Comparison of ENCODE assay signal across 9 cellular contexts in the genomic region with DNA sequence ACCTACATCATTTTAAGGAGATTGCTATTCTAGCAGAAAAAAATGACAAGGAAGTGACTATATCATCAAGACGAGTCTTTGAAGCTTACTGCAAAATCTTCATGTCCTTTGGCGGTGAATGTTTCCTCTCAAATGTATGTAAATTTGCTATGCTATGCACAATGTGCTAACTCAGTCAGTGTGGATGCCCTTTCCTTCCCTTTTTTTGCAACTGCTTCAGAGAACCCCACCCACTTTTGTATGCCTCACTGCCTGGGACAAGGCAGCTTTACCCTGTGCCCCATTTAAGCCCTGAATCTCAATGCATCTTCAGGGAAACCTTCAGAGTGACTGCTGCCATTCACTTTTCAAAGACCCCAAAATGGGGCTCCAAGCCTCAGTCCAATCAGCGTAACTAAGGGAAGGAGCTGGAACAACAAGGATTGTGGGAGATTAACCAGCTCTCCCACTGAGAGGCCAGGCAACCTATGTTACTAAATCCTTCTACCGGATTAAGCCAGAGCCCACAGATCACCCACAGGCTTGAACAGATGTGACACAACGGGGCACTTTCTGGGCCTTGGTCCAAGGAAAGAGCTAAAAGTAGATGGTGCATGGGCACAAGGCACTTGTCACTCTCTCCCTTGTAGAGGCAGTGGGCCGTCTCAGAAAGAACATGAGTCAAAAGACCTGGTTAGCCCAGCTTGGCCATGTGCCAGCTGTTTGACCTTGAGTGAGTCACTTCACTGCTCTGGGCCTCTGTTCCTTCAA.
DNase-seq lines count a peak whose midpoint lies in the region; ATAC-seq, FAIRE-seq and TF ChIP-seq lines count a peak whose summit lies in the region.
"Had no signal": no experiment of that assay in that cellular context is flagged by ENCODE, and none has a peak within 500 bp of the region (broad histone marks: within the 10 kb centered on the region; RNA-seq: fewer than 3 reads in every experiment).

No MANE protein-coding gene starts in this region.

- ATAC-seq in activated B cell treated with CpG ODN at 0.5 μM for 24 hours (ENCODE audit: low read depth) (peak; percentile 99), GM21619 (IDR thresholded peaks at IDR 0.05; ENCODE audit: unreplicated experiment) (no peak), GM19023 (IDR thresholded peaks at IDR 0.05; ENCODE audit: unreplicated experiment) (no peak), GM18873 (IDR thresholded peaks at IDR 0.05; ENCODE audit: low FRiP score, unreplicated experiment) (no peak)
- ATAC-seq in CD4-positive, alpha-beta T cell (ENCODE audit: poor library complexity): no peak

- intact Hi-C loops in activated B cell treated with CpG ODN at 0.5 μM for 24 hours (cut with micrococcal nuclease) (loop anchor here (2.0 kb wide), 1 partner anchor 102 kb away; no protein-coding TSS in a partner anchor), kidney (cut with DNase I) (no loop called here)
- intact Hi-C loops in CD4-positive, alpha-beta T cell (cut with DNase I, micrococcal nuclease): no loop called here

- POLR2A ChIA-PET in activated B cell treated with CpG ODN at 0.5 μM for 24 hours (lab: Charles Lee): interaction anchor here (0.5 to 1.6 kb wide), 4 partner anchors 9 to 155 kb away, joined by 3 to 4 read pairs (median 3); partner anchors contain the start of gene PLPP3
- POLR2A ChIA-PET in CD4-positive, alpha-beta T cell (lab: Charles Lee): no interaction called here

- H3K27me3 Mint-ChIP-seq in activated B cell treated with CpG ODN at 0.5 μM for 24 hours: no peaks in the 10 kb centered on the region
- H3K27me3 Mint-ChIP-seq in CD4-positive, alpha-beta T cell: no peaks in the 10 kb centered on the region

- DNase-seq in A172 (ENCODE audit: low spot score): peak; percentile 48
- peak; percentile 91 to 95 for DNase-seq in Kasumi-1 (lab: John Stamatoyannopoulos, UW)
- no peak for DNase-seq in activated B cell treated with CpG ODN at 0.5 μM for 24 hours
- peak; percentile 89 for DNase-seq in kidney
- DNase-seq in CD4-positive, alpha-beta T cell: no peak

- no peak overlapping the region for H3K4me3 ChIP-seq in kidney (ENCODE audit: low read length in 2 of 2)

- H3K9me3 ChIP-seq in kidney (ENCODE audit: control insufficient read depth in 1 of 2, low read length in 2 of 2): no peaks in the 10 kb centered on the region
- H3K9me3 ChIP-seq in CD4-positive, alpha-beta T cell (ENCODE audit: control insufficient read depth, low read length): no peaks in the 10 kb centered on the region

- peaks cover 9 to 12% of the 10 kb centered on the region in 2 donors for H3K4me1 ChIP-seq in kidney (ENCODE audit: control insufficient read depth in 1 of 2, insufficient read depth in 1 of 2, low read depth in 1 of 2, low read length in 2 of 2)

- FAIRE-seq in kidney (lab: Jason Lieb, UNC): no peak

- no peak for TF ChIP-seq CTCF in activated B cell treated with CpG ODN at 0.5 μM for 24 hours (IDR thresholded peaks at IDR 0.05)
- no peak for TF ChIP-seq CTCF in kidney (IDR thresholded peaks at IDR 0.05; ENCODE audit: borderline replicate concordance, extremely low read depth, insufficient read depth)
- no peak for TF ChIP-seq CTCF in CD4-positive, alpha-beta T cell (IDR thresholded peaks at IDR 0.05)

- H3K36me3 Mint-ChIP-seq in activated B cell treated with CpG ODN at 0.5 μM for 24 hours (ENCODE audit: low read depth): no peaks in the 10 kb centered on the region
- no peaks in the 10 kb centered on the region for H3K36me3 Mint-ChIP-seq in CD4-positive, alpha-beta T cell (ENCODE audit: low read depth)

- CTCF ChIA-PET in activated B cell treated with CpG ODN at 0.5 μM for 24 hours (lab: Charles Lee): interaction anchor here (1.2 kb wide), 1 partner anchor 160 kb away, joined by 3 read pairs; no protein-coding TSS in a partner anchor
- CTCF ChIA-PET in CD4-positive, alpha-beta T cell (lab: Charles Lee): no interaction called here

- peak overlapping the region; percentile 54 for H3K4me3 Mint-ChIP-seq in activated B cell treated with CpG ODN at 0.5 μM for 24 hours
- H3K4me3 Mint-ChIP-seq in CD4-positive, alpha-beta T cell: no peak overlapping the region

- H3K9ac ChIP-seq in kidney (ENCODE audit: low read length in 2 of 2): no peak overlapping the region

- peak overlapping the region in 1 of 2 donors; percentile 15 for H3K27ac ChIP-seq in kidney (ENCODE audit: low read depth in 2 of 2, low read length in 2 of 2)
- H3K27ac ChIP-seq in CD4-positive, alpha-beta T cell (ENCODE audit: low read depth, low read length): no peak overlapping the region
- H3K27ac ChIP-seq: C4-2B had no signal

- H3K4me1 Mint-ChIP-seq in activated B cell treated with CpG ODN at 0.5 μM for 24 hours: peaks cover 36% of the 10 kb centered on the region
- H3K4me1 Mint-ChIP-seq in CD4-positive, alpha-beta T cell (ENCODE audit: low read depth): no peaks in the 10 kb centered on the region

- peak overlapping the region; percentile 76 for H3K27ac Mint-ChIP-seq in activated B cell treated with CpG ODN at 0.5 μM for 24 hours
- H3K27ac Mint-ChIP-seq in CD4-positive, alpha-beta T cell: no peak overlapping the region

- no peaks in the 10 kb centered on the region for H3K9me3 Mint-ChIP-seq in activated B cell treated with CpG ODN at 0.5 μM for 24 hours
- no peaks in the 10 kb centered on the region for H3K9me3 Mint-ChIP-seq in CD4-positive, alpha-beta T cell

- H3K36me3 ChIP-seq in kidney (ENCODE audit: control insufficient read depth in 1 of 2, insufficient read depth in 2 of 2, low read length in 2 of 2): no peaks in the 10 kb centered on the region

- H3K27me3 ChIP-seq in CD4-positive, alpha-beta T cell (ENCODE audit: control insufficient read depth, insufficient read depth, low read length): no peaks in the 10 kb centered on the region

Comparison
In these comparisons a context has a peak if more than half of its experiments do, and no peak if none do; other contexts are left out.
1. DNase-seq: peak in A172 (single experiment), Kasumi-1 (2 of 2) and kidney (single experiment); none in activated B cell treated with CpG ODN at 0.5 μM for 24 hours (single experiment) and CD4-positive, alpha-beta T cell (0 of 10).